8 cellular contexts compared by ENCODE assay signal in genomic region chr15:63502843-63503738, GRCh38. TPM values are rescaled to one million over a fixed set of nuclear protein-coding genes. Genes with fewer than 3 reads are reported as not detected.
DNase-seq lines count a peak whose midpoint lies in the region; ATAC-seq, FAIRE-seq and TF ChIP-seq lines count a peak whose summit lies in the region.

No MANE protein-coding gene starts in this region.

- H3K9me3 Mint-ChIP-seq in naive B cell, result no peaks in the 10 kb centered on the region

- peak overlapping the region in 5 of 6 donors; percentile 99 to 100 (median 100) for H3K27ac Mint-ChIP-seq in naive B cell

- H3K4me3 Mint-ChIP-seq in naive B cell, result peak overlapping the region; percentile 90 to 98 (median 94)

- H3K36me3 Mint-ChIP-seq in naive B cell, result no peaks in the 10 kb centered on the region

- ATAC-seq in HG02852 (IDR thresholded peaks at IDR 0.05; ENCODE audit: unreplicated experiment) (peak; percentile 51), esophagus mucosa (peak; percentile 53), naive B cell (ENCODE audit: low read depth in 2 of 2) (peak; percentile 43 to 46)

- peaks cover 41 to 74% (median 73%) of the 10 kb centered on the region in 3 donors for H3K4me1 Mint-ChIP-seq in naive B cell

- TF ChIP-seq CTCF in GM13977 (IDR thresholded peaks at IDR 0.05; ENCODE audit: extremely low read depth, insufficient read depth, missing control alignments), result no peak
- no peak for TF ChIP-seq CTCF in D721Med (IDR thresholded peaks at IDR 0.05; ENCODE audit: insufficient read depth, missing control alignments)

- in situ Hi-C loops in GM13977 (cut with MboI; ENCODE audit: low pct_unique_long_range_greater_than_20kb, low sequenced_read_pairs, unreplicated experiment), result no loop called here

- FAIRE-seq in D721Med (lab: Jason Lieb, UNC), result no peak

- DNase-seq in GM13977 (ENCODE audit: low spot score) (peak; percentile 74), NOMO-1 treated with dmso at 0.1 percent for 144 hours (lab: John Stamatoyannopoulos, UW; ENCODE audit: unreplicated experiment) (peak; percentile 100), activated T-cell treated with anti-CD3 and anti-CD28 coated beads for 24 hours (ENCODE audit: low read depth) (peak; percentile 61), naive B cell (peak; percentile 78), D721Med (ENCODE audit: insufficient read length, low spot score) (no peak)
- DNase-seq in stimulated activated naive CD4-positive, alpha-beta T cell (lab: John Stamatoyannopoulos, UW), result peak; percentile 38 to 77 (median 60)

- H3K27me3 Mint-ChIP-seq in naive B cell, result no peaks in the 10 kb centered on the region

RNA-seq across cellular contexts. Expression of gene USP3, which starts 1.3 kb away (rescaled TPM):
- total RNA-seq in esophagus mucosa, result 37.0 TPM
- 10 to 100 TPM; 53.6 to 88.0 (median 58.7) TPM for polyA plus RNA-seq in naive B cell (ENCODE audit: low read depth in 6 of 6)
